8 cellular contexts compared by ENCODE assay signal in genomic region chr2:130372055-130372832, GRCh38. TPM values are rescaled to one million over a fixed set of nuclear protein-coding genes. Genes with fewer than 3 reads are reported as not detected.
A peak's percentile ranks its signal among the peaks of the same experiment; 100 is the strongest.
DNase-seq lines count a peak whose midpoint lies in the region; ATAC-seq, FAIRE-seq and TF ChIP-seq lines count a peak whose summit lies in the region.

No MANE protein-coding gene starts in this region.

- DNase-seq in NCI-H2107 (lab: John Stamatoyannopoulos, UW) (peak; percentile 43), NCI-H2107 treated with DMSO at 0.1 percent for 48 hours (lab: John Stamatoyannopoulos, UW; ENCODE audit: unreplicated experiment) (no peak), NCI-H1417 treated with DMSO at 0.1 percent for 48 hours (lab: John Stamatoyannopoulos, UW) (peak; percentile 51), bronchial epithelial cell (ENCODE audit: low read depth) (peak; percentile 58), iris pigment epithelial cell (ENCODE audit: low read depth) (peak; percentile 75)
- peak; percentile 49 to 70 for DNase-seq in stimulated activated CD4-positive, alpha-beta T cell treated with anti-CD3 and anti-CD28 coated beads, Interleukin-12 subunit alpha, Interleukin-12 subunit beta, amount 100 ng/mL, for 24 hours (ENCODE audit: low read depth in 2 of 2)

- H3K27me3 ChIP-seq in bronchial epithelial cell (ENCODE audit: control insufficient read depth, insufficient read depth, low read length): no peaks in the 10 kb centered on the region

- peaks cover 4% of the 10 kb centered on the region for H3K36me3 ChIP-seq in bronchial epithelial cell (ENCODE audit: control insufficient read depth, insufficient read depth, low read length)

- peak; percentile 82 for ATAC-seq in HG02759 (IDR thresholded peaks at IDR 0.05; ENCODE audit: unreplicated experiment)

- no peak for FAIRE-seq in bronchial epithelial cell (lab: Jason Lieb, UNC)

- peak overlapping the region; percentile 79 for H3K27ac ChIP-seq in VCaP

- H3K4me3 ChIP-seq in bronchial epithelial cell (ENCODE audit: low read depth, low read length): peak overlapping the region; percentile 55

- TF ChIP-seq CTCF in VCaP (conservative IDR thresholded peaks at IDR 0.05) (peak; percentile 86), bronchial epithelial cell (IDR thresholded peaks at IDR 0.05; ENCODE audit: insufficient read depth, low read length, severe bottlenecking) (peak; percentile 93)

RNA-seq across cellular contexts. Expression of gene PTPN18, which starts 16.4 kb away (rescaled TPM):
- 12.7 and 14.5 TPM in 2 replicates for total RNA-seq in bronchial epithelial cell

RNA-seq across cellular contexts. Expression of gene IMP4, which starts 29.5 kb away (rescaled TPM):
- total RNA-seq in bronchial epithelial cell: 145 and 173 TPM in 2 replicates
